6 cellular contexts compared by ENCODE assay signal in genomic region chr9:35748239-35748857, GRCh38. TPM values are rescaled to one million over a fixed set of nuclear protein-coding genes. Genes with fewer than 3 reads are reported as not detected.
DNase-seq lines count a peak whose midpoint lies in the region; ATAC-seq and TF ChIP-seq lines count a peak whose summit lies in the region.

No MANE protein-coding gene starts in this region.

- H3K4me1 ChIP-seq in adrenal gland (replicated peaks in 1 of 2) (peaks cover 34 to 48% of the 10 kb centered on the region in 2 donors), mucosa of stomach (ENCODE audit: control insufficient read depth, insufficient read depth, low read length) (peaks cover 31% of the 10 kb centered on the region)

- no peak for TF ChIP-seq POLR2A in adrenal gland (IDR thresholded peaks at IDR 0.05)

- H3K9me3 ChIP-seq in adrenal gland (replicated peaks in 1 of 3), result no peaks in the 10 kb centered on the region
- no peaks in the 10 kb centered on the region for H3K9me3 ChIP-seq in mucosa of stomach (ENCODE audit: control insufficient read depth, low read length)

- H3K27ac ChIP-seq in adrenal gland, result peak overlapping the region; percentile 51 to 95 (median 77)

- peak overlapping the region; percentile 17 to 92 (median 80) for H3K4me3 ChIP-seq in adrenal gland
- peak overlapping the region; percentile 60 for H3K4me3 ChIP-seq in mucosa of stomach (ENCODE audit: low read length)

- no peak for TF ChIP-seq CTCF in adrenal gland (IDR thresholded peaks at IDR 0.05)

- intact Hi-C loops in adrenal gland (cut with DNase I), result no loop called here

- H3K27me3 ChIP-seq in adrenal gland, result no peaks in the 10 kb centered on the region
- H3K27me3 ChIP-seq in mucosa of stomach (ENCODE audit: control insufficient read depth, insufficient read depth, low read length), result no peaks in the 10 kb centered on the region

- ATAC-seq in HG02981 (IDR thresholded peaks at IDR 0.05; ENCODE audit: unreplicated experiment), result peak; percentile 7

- H3K36me3 ChIP-seq in adrenal gland (replicated peaks in 1 of 2) (peaks cover 0 to 41% of the 10 kb centered on the region in 2 donors), mucosa of stomach (ENCODE audit: control insufficient read depth, insufficient read depth, low read length) (peaks cover 33% of the 10 kb centered on the region)

- peak in 1 of 7 donors; percentile 32 for DNase-seq in adrenal gland
- no peak for DNase-seq in EL
- no peak for DNase-seq in cerebellar nuclear complex (lab: John Stamatoyannopoulos, UW)
- DNase-seq in anterior cingulate cortex (lab: John Stamatoyannopoulos, UW), result no peak

- H3K9ac ChIP-seq in mucosa of stomach (ENCODE audit: low read length), result peak overlapping the region; percentile 93

- 0 to 1% (median 0%) methylated on average over 7 to 24 of the region's 24 CpGs for WGBS in adrenal gland, 4 donors

RNA-seq across cellular contexts. Expression of gene GBA2, which starts 0.7 kb away (rescaled TPM):
- 10 to 100 TPM; 28.5 to 74.5 (median 52.6) TPM for total RNA-seq in adrenal gland
- polyA plus RNA-seq in adrenal gland, result 10 to 100 TPM; 42.4 to 84.8 (median 79.0) TPM

RNA-seq across cellular contexts. Expression of gene RGP1, which starts 0.7 kb away (rescaled TPM):
- 10 to 100 TPM; 17.1 to 41.2 (median 28.9) TPM for total RNA-seq in adrenal gland
- 10 to 100 TPM in 2 of 3 donors, 1 to 10 TPM in 1; 6.4 to 24.7 (median 13.5) TPM for polyA plus RNA-seq in adrenal gland

RNA-seq across cellular contexts. Expression of gene MSMP, which starts 5.7 kb away (rescaled TPM):
- total RNA-seq in adrenal gland, result 1 to 10 TPM in 2 of 8 donors, not detected in 6; 1.1 to 2.0 TPM
- polyA plus RNA-seq in adrenal gland, result 1 to 10 TPM in 1 of 3 donors, under 1 TPM in 1, not detected in 1; 0.56 to 1.3 TPM

RNA-seq across cellular contexts. Expression of gene CREB3, which starts 15.9 kb away (rescaled TPM):
- 100 to 1,000 TPM in 1 of 8 donors, 10 to 100 TPM in 7; 47.0 to 142 (median 59.0) TPM for total RNA-seq in adrenal gland
- polyA plus RNA-seq in adrenal gland, result 100 to 1,000 TPM in 1 of 3 donors, 10 to 100 TPM in 2; 47.6 to 113 (median 52.0) TPM

RNA-seq across cellular contexts. Expression of gene TLN1, which starts 16.4 kb away (rescaled TPM):
- 100 to 1,000 TPM; 269 to 565 (median 372) TPM for total RNA-seq in adrenal gland
- polyA plus RNA-seq in adrenal gland, result 100 to 1,000 TPM; 165 to 232 (median 178) TPM
